12 cellular contexts compared by ENCODE assay signal in genomic region chr1:6057170-6057569, GRCh38.
"Had no signal": no experiment of that assay in that cellular context is flagged by ENCODE, and none has a peak within 500 bp of the region (broad histone marks: within the 10 kb centered on the region; RNA-seq: fewer than 3 reads in every experiment).

No MANE protein-coding gene starts in this region.

- ATAC-seq: activated CD4-positive, alpha-beta T cell treated with anti-CD3 and anti-CD28 coated beads for 36 hours; WTC11 had no signal

- H3K36me3 Mint-ChIP-seq: WTC11 had no signal

- H3K27me3 Mint-ChIP-seq: activated CD4-positive, alpha-beta T cell treated with anti-CD3 and anti-CD28 coated beads for 36 hours; memory B cell; naive B cell had no signal

- H3K9me3 Mint-ChIP-seq: activated naive CD4-positive, alpha-beta T cell treated with anti-CD3 and anti-CD28 coated beads for 36 hours; activated T-helper 2 cell treated with anti-CD3 and anti-CD28 coated beads, Interferon-gamma antibody, Interleukin-2, Interleukin-4, amounts not matched to agents 10 μg/mL and 5 μg/mL and 100 μg/mL, durations not matched to agents 14 hours and 24 hours and 36 hours; memory B cell; naive B cell; T-helper 2 cell treated with Interferon-gamma antibody and Interleukin-4, amounts not matched to agents 5 μg/mL and 100 μg/mL, for 36 hours; WTC11 had no signal

- H3K27ac Mint-ChIP-seq: activated CD4-positive, alpha-beta T cell treated with anti-CD3 and anti-CD28 coated beads for 36 hours; activated naive CD4-positive, alpha-beta T cell treated with anti-CD3 and anti-CD28 coated beads for 36 hours; activated T-helper 2 cell treated with anti-CD3 and anti-CD28 coated beads, Interferon-gamma antibody, Interleukin-2, Interleukin-4, amounts not matched to agents 10 μg/mL and 5 μg/mL and 100 μg/mL, durations not matched to agents 14 hours and 24 hours and 36 hours; memory B cell; T-helper 2 cell treated with Interferon-gamma antibody and Interleukin-4, amounts not matched to agents 5 μg/mL and 100 μg/mL, for 36 hours; WTC11 had no signal

- H3K4me3 Mint-ChIP-seq: activated CD4-positive, alpha-beta T cell treated with anti-CD3 and anti-CD28 coated beads for 36 hours; activated naive CD4-positive, alpha-beta T cell treated with anti-CD3 and anti-CD28 coated beads for 36 hours; memory B cell; naive B cell; T-helper 2 cell treated with Interferon-gamma antibody and Interleukin-4, amounts not matched to agents 5 μg/mL and 100 μg/mL, for 36 hours; WTC11 had no signal

- DNase-seq: activated CD4-positive, alpha-beta T cell treated with anti-CD3 and anti-CD28 coated beads for 36 hours; activated CD4-positive, alpha-beta T cell treated with anti-CD3 and anti-CD28 coated beads, Interleukin-2, amount 50 U/mL, for 48 hours; activated naive CD4-positive, alpha-beta T cell treated with anti-CD3 and anti-CD28 coated beads for 36 hours; cerebellar nuclear complex; effector memory CD4-positive, alpha-beta T cell; naive B cell; stimulated activated CD4-positive, alpha-beta T cell treated with anti-CD3 and anti-CD28 coated beads, Interleukin-4, amount 100 ng/mL, for 1 hour; upper lobe of right lung had no signal
